27 cellular contexts compared by ENCODE assay signal in genomic region chr11:25910090-25910489, GRCh38.
A peak's percentile ranks its signal among the peaks of the same experiment; 100 is the strongest.
DNase-seq lines count a peak whose midpoint lies in the region; ATAC-seq, FAIRE-seq and TF ChIP-seq lines count a peak whose summit lies in the region.
"Had no signal": no experiment of that assay in that cellular context is flagged by ENCODE, and none has a peak within 500 bp of the region (broad histone marks: within the 10 kb centered on the region; RNA-seq: fewer than 3 reads in every experiment).

No MANE protein-coding gene starts in this region.

- FAIRE-seq in bronchial epithelial cell (lab: Jason Lieb, UNC) (no peak), GM19239 (lab: Jason Lieb, UNC) (no peak)
- FAIRE-seq: A204.1, D721Med, GM12892, H54 had no signal

- no peak overlapping the region for H3K27ac ChIP-seq in effector memory CD4-positive, alpha-beta T cell (ENCODE audit: insufficient read depth, low read length, poor library complexity, severe bottlenecking)
- H3K27ac ChIP-seq: BLaER1, gastroesophageal sphincter, ovary, sigmoid colon, thoracic aorta had no signal

- no peak for TF ChIP-seq CTCF in bronchial epithelial cell (IDR thresholded peaks at IDR 0.05; ENCODE audit: insufficient read depth, low read length, severe bottlenecking)

- H3K36me3 ChIP-seq in bronchial epithelial cell (ENCODE audit: control insufficient read depth, insufficient read depth, low read length), result no peaks in the 10 kb centered on the region
- H3K36me3 ChIP-seq in effector memory CD4-positive, alpha-beta T cell (ENCODE audit: control insufficient read depth, insufficient read depth, low read length), result no peaks in the 10 kb centered on the region
- H3K36me3 ChIP-seq: BLaER1, gastroesophageal sphincter, ovary, sigmoid colon, thoracic aorta had no signal

- no peak overlapping the region for H3K4me3 ChIP-seq in bronchial epithelial cell (ENCODE audit: low read depth, low read length)
- no peak overlapping the region for H3K4me3 ChIP-seq in effector memory CD4-positive, alpha-beta T cell (ENCODE audit: insufficient read depth, low read depth, low read length, poor library complexity, severe bottlenecking)
- H3K4me3 ChIP-seq: BLaER1, gastroesophageal sphincter, ovary, sigmoid colon, thoracic aorta had no signal

- no peaks in the 10 kb centered on the region for H3K9me3 ChIP-seq in effector memory CD4-positive, alpha-beta T cell (ENCODE audit: control insufficient read depth, low read length)
- H3K9me3 ChIP-seq: BLaER1, gastroesophageal sphincter, ovary, sigmoid colon, thoracic aorta had no signal

- ATAC-seq in HG02759 (IDR thresholded peaks at IDR 0.05; ENCODE audit: unreplicated experiment), result no peak
- ATAC-seq: activated CD8-positive, alpha-beta T cell treated with anti-CD3 and anti-CD28 coated beads for 36 hours; gastroesophageal sphincter; left cardiac atrium; natural killer cell; SK-N-SH treated with all-trans-retinoic acid at 6 μM for 48 hours; stimulated activated effector memory CD8-positive, alpha-beta T cell treated with anti-CD3 and anti-CD28 coated beads, Interleukin-12 subunit alpha, Interleukin-12 subunit beta, amount 100 ng/mL, for 72 hours had no signal

- no peaks in the 10 kb centered on the region for H3K4me1 ChIP-seq in effector memory CD4-positive, alpha-beta T cell (ENCODE audit: control insufficient read depth, insufficient read depth, low read length, poor library complexity, severe bottlenecking)
- H3K4me1 ChIP-seq: BLaER1, gastroesophageal sphincter, sigmoid colon had no signal

- no peaks in the 10 kb centered on the region for H3K27me3 ChIP-seq in bronchial epithelial cell (ENCODE audit: control insufficient read depth, insufficient read depth, low read length)
- H3K27me3 ChIP-seq in effector memory CD4-positive, alpha-beta T cell (replicated peaks; ENCODE audit: control insufficient read depth, insufficient read depth, low read length, poor library complexity, severe bottlenecking), result no peaks in the 10 kb centered on the region
- H3K27me3 ChIP-seq: BLaER1, gastroesophageal sphincter, ovary, sigmoid colon had no signal

- DNase-seq in NCI-H146 (lab: John Stamatoyannopoulos, UW) (peak; percentile 21), NCI-H146 treated with DMSO at 0.1 percent for 48 hours (lab: John Stamatoyannopoulos, UW; ENCODE audit: unreplicated experiment) (no peak), NCI-H1417 treated with DMSO at 0.1 percent for 48 hours (lab: John Stamatoyannopoulos, UW) (peak; percentile 69), bronchial epithelial cell (ENCODE audit: low read depth) (peak; percentile 82), putamen (ENCODE audit: low spot score) (peak; percentile 30), GM19239 (ENCODE audit: insufficient read length, low spot score) (no peak)
- no peak for DNase-seq in effector memory CD4-positive, alpha-beta T cell
- DNase-seq: activated CD8-positive, alpha-beta T cell treated with anti-CD3 and anti-CD28 coated beads for 36 hours; activated naive CD4-positive, alpha-beta T cell treated with anti-CD3 and anti-CD28 coated beads for 36 hours; activated T-cell treated with anti-CD3 and anti-CD28 coated beads, Interleukin-2, amount 50 U/mL, for 1 hour; erythroblast; KG1; left cardiac atrium; natural killer cell; NCI-H226; ovary; sigmoid colon had no signal

Comparison
In these comparisons a context has a peak if more than half of its experiments do, and no peak if none do; other contexts are left out.
1. DNase-seq: peak in NCI-H146 (single experiment), NCI-H1417 treated with DMSO at 0.1 percent for 48 hours (single experiment), bronchial epithelial cell (single experiment) and putamen (single experiment); none in NCI-H146 treated with DMSO at 0.1 percent for 48 hours (single experiment), GM19239 (single experiment) and effector memory CD4-positive, alpha-beta T cell (0 of 3).